In genomic region chr9:36140086-36141084, GRCh38 we compare ENCODE assay signal across 9 cellular contexts. TPM values are rescaled to one million over a fixed set of nuclear protein-coding genes. Genes with fewer than 3 reads are reported as not detected.
DNase-seq lines count a peak whose midpoint lies in the region; ATAC-seq and TF ChIP-seq lines count a peak whose summit lies in the region.
"Had no signal": no experiment of that assay in that cellular context is flagged by ENCODE, and none has a peak within 500 bp of the region (broad histone marks: within the 10 kb centered on the region; RNA-seq: fewer than 3 reads in every experiment).

No MANE protein-coding gene starts in this region.

- H3K4me1 ChIP-seq in vagina, result peaks cover 90% of the 10 kb centered on the region

- H3K36me3 ChIP-seq in vagina, result no peaks in the 10 kb centered on the region

- peaks cover 3% of the 10 kb centered on the region for H3K9me3 Mint-ChIP-seq in activated T-helper 2 cell treated with anti-CD3 and anti-CD28 coated beads, Interferon-gamma antibody, Interleukin-2, Interleukin-4, amounts not matched to agents 10 μg/mL and 5 μg/mL and 100 μg/mL, durations not matched to agents 14 hours and 24 hours and 36 hours
- peaks cover 0 to 7% (median 2%) of the 10 kb centered on the region in 9 donors for H3K9me3 Mint-ChIP-seq in naive thymus-derived CD8-positive, alpha-beta T cell

- H3K4me3 ChIP-seq in vagina (no peak overlapping the region), foreskin fibroblast (ENCODE audit: low read depth in 1 of 2, low read length in 2 of 2) (no peak overlapping the region)

- no peaks in the 10 kb centered on the region for H3K27me3 ChIP-seq in vagina

- H3K4me1 Mint-ChIP-seq in activated T-helper 2 cell treated with anti-CD3 and anti-CD28 coated beads, Interferon-gamma antibody, Interleukin-2, Interleukin-4, amounts not matched to agents 10 μg/mL and 5 μg/mL and 100 μg/mL, durations not matched to agents 14 hours and 24 hours and 36 hours (ENCODE audit: low read depth), result peaks cover 78% of the 10 kb centered on the region
- H3K4me1 Mint-ChIP-seq in naive thymus-derived CD8-positive, alpha-beta T cell, result peaks cover 69 to 93% (median 90%) of the 10 kb centered on the region in 4 donors

- peak overlapping the region; percentile 90 for H3K27ac Mint-ChIP-seq in activated T-helper 2 cell treated with anti-CD3 and anti-CD28 coated beads, Interferon-gamma antibody, Interleukin-2, Interleukin-4, amounts not matched to agents 10 μg/mL and 5 μg/mL and 100 μg/mL, durations not matched to agents 14 hours and 24 hours and 36 hours
- peak overlapping the region; percentile 63 to 100 (median 88) for H3K27ac Mint-ChIP-seq in naive thymus-derived CD8-positive, alpha-beta T cell

- peak overlapping the region; percentile 70 for H3K4me3 Mint-ChIP-seq in activated T-helper 2 cell treated with anti-CD3 and anti-CD28 coated beads, Interferon-gamma antibody, Interleukin-2, Interleukin-4, amounts not matched to agents 10 μg/mL and 5 μg/mL and 100 μg/mL, durations not matched to agents 14 hours and 24 hours and 36 hours (ENCODE audit: low read depth)
- H3K4me3 Mint-ChIP-seq in naive thymus-derived CD8-positive, alpha-beta T cell, result peak overlapping the region; percentile 27 to 95 (median 72)

- ATAC-seq in Right ventricle myocardium superior (ENCODE audit: poor library complexity) (no peak), left ventricle myocardium superior (no peak)
- peak in 1 of 2 donors; percentile 14 for ATAC-seq in naive thymus-derived CD8-positive, alpha-beta T cell
- ATAC-seq: esophagus mucosa had no signal

- peaks cover 2% of the 10 kb centered on the region for H3K27me3 Mint-ChIP-seq in activated T-helper 2 cell treated with anti-CD3 and anti-CD28 coated beads, Interferon-gamma antibody, Interleukin-2, Interleukin-4, amounts not matched to agents 10 μg/mL and 5 μg/mL and 100 μg/mL, durations not matched to agents 14 hours and 24 hours and 36 hours (ENCODE audit: low read depth)
- no peaks in the 10 kb centered on the region for H3K27me3 Mint-ChIP-seq in naive thymus-derived CD8-positive, alpha-beta T cell

- TF ChIP-seq POLR2A in vagina (IDR thresholded peaks at IDR 0.05), result no peak

- peak overlapping the region; percentile 88 for H3K27ac ChIP-seq in vagina

- H3K9me3 ChIP-seq in vagina, result no peaks in the 10 kb centered on the region

- peaks cover 38% of the 10 kb centered on the region for H3K36me3 Mint-ChIP-seq in activated T-helper 2 cell treated with anti-CD3 and anti-CD28 coated beads, Interferon-gamma antibody, Interleukin-2, Interleukin-4, amounts not matched to agents 10 μg/mL and 5 μg/mL and 100 μg/mL, durations not matched to agents 14 hours and 24 hours and 36 hours (ENCODE audit: low read depth)
- peaks cover 3 to 4% (median 4%) of the 10 kb centered on the region in 3 donors for H3K36me3 Mint-ChIP-seq in naive thymus-derived CD8-positive, alpha-beta T cell

- intact Hi-C loops in Right ventricle myocardium superior (cut with DNase I) (no loop called here), left ventricle myocardium superior (cut with micrococcal nuclease) (no loop called here), vagina (cut with DNase I) (no loop called here)
- intact Hi-C loops in activated T-helper 2 cell treated with anti-CD3 and anti-CD28 coated beads, Interferon-gamma antibody, Interleukin-2, Interleukin-4, amounts not matched to agents 10 μg/mL and 5 μg/mL and 100 μg/mL, durations not matched to agents 14 hours and 24 hours and 36 hours (cut with micrococcal nuclease), result loop anchor here (1.0 kb wide), 1 partner anchor 11 kb away; no protein-coding TSS in a partner anchor

- POLR2A ChIA-PET in naive thymus-derived CD8-positive, alpha-beta T cell (lab: Charles Lee), result interaction anchor here (0.6 to 1.6 kb wide), 5 partner anchors 8 to 24 kb away, joined by 3 to 6 read pairs (median 4); no protein-coding TSS in a partner anchor

- TF ChIP-seq CTCF in vagina (IDR thresholded peaks at IDR 0.05), result no peak
- TF ChIP-seq CTCF in foreskin fibroblast (IDR thresholded peaks at IDR 0.05; ENCODE audit: low read depth, low read length), result no peak

- DNase-seq in Right ventricle myocardium superior (peak; percentile 46), left ventricle myocardium superior (no peak), vagina (ENCODE audit: extremely low spot score in 2 of 2) (no peak), foreskin fibroblast (no peak), NCI-H1417 (lab: John Stamatoyannopoulos, UW) (no peak), superior temporal gyrus (ENCODE audit: extremely low spot score) (no peak)
- no peak for DNase-seq in activated T-helper 2 cell treated with anti-CD3 and anti-CD28 coated beads, Interferon-gamma antibody, Interleukin-2, Interleukin-4, amounts not matched to agents 10 μg/mL and 5 μg/mL and 100 μg/mL, durations not matched to agents 14 hours and 24 hours and 36 hours (ENCODE audit: low spot score)
- peak in 4 of 10 donors; percentile 34 to 50 (median 40) for DNase-seq in naive thymus-derived CD8-positive, alpha-beta T cell

RNA-seq across cellular contexts. Expression of gene GLIPR2, which starts 3.9 kb away (rescaled TPM):
- 6.7 TPM for total RNA-seq in Right ventricle myocardium superior
- 5.9 TPM for total RNA-seq in left ventricle myocardium superior
- total RNA-seq in activated T-helper 2 cell treated with anti-CD3 and anti-CD28 coated beads, Interferon-gamma antibody, Interleukin-2, Interleukin-4, amounts not matched to agents 10 μg/mL and 5 μg/mL and 100 μg/mL, durations not matched to agents 14 hours and 24 hours and 36 hours, result 28.8 and 30.1 TPM in 2 replicates
- total RNA-seq in naive thymus-derived CD8-positive, alpha-beta T cell, result 1 to 10 TPM; 7.0 to 7.6 TPM
- polyA plus RNA-seq in naive thymus-derived CD8-positive, alpha-beta T cell, result 10 to 100 TPM; 43.2 to 78.9 (median 55.3) TPM
- 34.9 TPM for total RNA-seq in vagina

RNA-seq across cellular contexts. Expression of gene CCIN, which starts 28.8 kb away (rescaled TPM):
- not detected for total RNA-seq in Right ventricle myocardium superior
- 0.17 TPM for total RNA-seq in left ventricle myocardium superior
- not detected in 2 replicates for total RNA-seq in activated T-helper 2 cell treated with anti-CD3 and anti-CD28 coated beads, Interferon-gamma antibody, Interleukin-2, Interleukin-4, amounts not matched to agents 10 μg/mL and 5 μg/mL and 100 μg/mL, durations not matched to agents 14 hours and 24 hours and 36 hours
- total RNA-seq in naive thymus-derived CD8-positive, alpha-beta T cell, result under 1 TPM in 1 of 2 experiments, not detected in 1; 0.19 TPM
- polyA plus RNA-seq in naive thymus-derived CD8-positive, alpha-beta T cell, result under 1 TPM in 1 of 3 donors, not detected in 2; 0.09 TPM
- total RNA-seq in vagina, result not detected
- total RNA-seq: esophagus mucosa had no signal

RNA-seq across cellular contexts. Expression of gene CLTA, which starts 50.3 kb away (rescaled TPM):
- total RNA-seq in Right ventricle myocardium superior (63.0 TPM), left ventricle myocardium superior (60.7 TPM), vagina (199 TPM)
- total RNA-seq in activated T-helper 2 cell treated with anti-CD3 and anti-CD28 coated beads, Interferon-gamma antibody, Interleukin-2, Interleukin-4, amounts not matched to agents 10 μg/mL and 5 μg/mL and 100 μg/mL, durations not matched to agents 14 hours and 24 hours and 36 hours, result 160 and 161 TPM in 2 replicates
- total RNA-seq in naive thymus-derived CD8-positive, alpha-beta T cell, result 10 to 100 TPM; 56.7 to 59.0 TPM
- polyA plus RNA-seq in naive thymus-derived CD8-positive, alpha-beta T cell, result 10 to 100 TPM; 60.8 to 84.5 (median 71.0) TPM
